13 cellular contexts compared by ENCODE assay signal in the genomic region with DNA sequence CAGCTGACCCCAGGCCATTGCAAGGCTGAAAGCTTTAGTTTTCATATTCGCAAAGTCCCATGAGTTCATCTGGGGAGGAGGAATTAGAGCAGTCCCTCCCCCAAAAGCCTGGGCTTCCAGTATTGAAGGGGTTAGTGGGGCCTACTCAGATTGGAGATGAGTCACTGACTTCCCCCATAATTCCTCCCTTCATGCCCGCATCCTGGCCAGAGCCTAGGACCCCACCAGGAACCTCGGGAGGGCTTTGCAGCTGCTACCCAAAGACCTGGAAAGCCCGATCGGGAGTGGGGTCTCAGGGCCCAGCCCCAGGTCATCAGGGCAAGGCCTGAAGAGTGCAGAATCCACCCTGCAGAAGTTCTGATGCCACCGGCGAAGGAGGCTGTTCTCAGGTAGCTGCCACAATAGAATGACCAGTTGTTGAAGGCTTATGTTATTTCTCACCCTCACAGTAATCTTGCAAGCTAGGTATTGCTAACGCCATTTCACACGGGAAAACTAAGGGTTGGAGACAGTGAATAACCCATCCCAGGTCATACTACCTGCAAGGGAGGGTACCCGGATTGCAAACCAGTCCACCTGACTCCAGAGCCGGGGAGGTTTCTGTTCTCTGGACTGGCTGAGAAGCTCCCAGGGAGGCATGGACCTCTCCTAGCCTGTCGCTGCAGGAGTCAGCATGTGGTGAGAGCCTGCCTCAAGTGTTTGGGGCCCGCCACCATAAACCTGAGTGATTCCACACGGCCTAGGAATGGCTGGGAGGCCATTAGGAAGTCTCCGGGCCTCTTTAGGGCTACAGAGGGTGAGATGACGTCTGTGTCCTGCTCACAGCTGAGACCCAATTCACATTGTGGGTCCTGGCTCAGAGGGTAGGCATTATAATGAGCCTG. TPM values are rescaled to one million over a fixed set of nuclear protein-coding genes. Genes with fewer than 3 reads are reported as not detected.
DNase-seq lines count a peak whose midpoint lies in the region; ATAC-seq and TF ChIP-seq lines count a peak whose summit lies in the region.
"Had no signal": no experiment of that assay in that cellular context is flagged by ENCODE, and none has a peak within 500 bp of the region (broad histone marks: within the 10 kb centered on the region; RNA-seq: fewer than 3 reads in every experiment).

No MANE protein-coding gene starts in this region.

- peaks cover 2% of the 10 kb centered on the region for H3K27me3 Mint-ChIP-seq in activated CD4-positive, alpha-beta T cell treated with anti-CD3 and anti-CD28 coated beads for 36 hours
- H3K27me3 Mint-ChIP-seq in T-cell, result no peaks in the 10 kb centered on the region
- peaks cover 0 to 3% of the 10 kb centered on the region in 2 donors for H3K27me3 Mint-ChIP-seq in stimulated activated naive B cell treated with anti-CD40 and anti-IgM and Interleukin-4, amounts not matched to agents 10 μg/mL and 1 μg/mL and 100 μg/mL, for 72 hours

- TF ChIP-seq CTCF in right atrium auricular region (IDR thresholded peaks at IDR 0.05), result no peak

- H3K4me3 Mint-ChIP-seq in activated CD4-positive, alpha-beta T cell treated with anti-CD3 and anti-CD28 coated beads for 36 hours, result peak overlapping the region; percentile 30
- H3K4me3 Mint-ChIP-seq in T-cell, result peak overlapping the region in 1 of 3 donors; percentile 84
- H3K4me3 Mint-ChIP-seq in stimulated activated naive B cell treated with anti-CD40 and anti-IgM and Interleukin-4, amounts not matched to agents 10 μg/mL and 1 μg/mL and 100 μg/mL, for 72 hours, result peak overlapping the region; percentile 10 to 84

- intact Hi-C loops in activated CD4-positive, alpha-beta T cell treated with anti-CD3 and anti-CD28 coated beads for 36 hours (cut with DNase I, micrococcal nuclease), result loop anchor here in 1 of 2 experiments (5.0 to 10.0 kb wide), 2 partner anchors 107 to 1934 kb away; a partner anchor contains a TSS

- H3K27ac Mint-ChIP-seq in activated CD4-positive, alpha-beta T cell treated with anti-CD3 and anti-CD28 coated beads for 36 hours, result peak overlapping the region; percentile 98
- peak overlapping the region; percentile 57 to 90 for H3K27ac Mint-ChIP-seq in T-cell
- peak overlapping the region; percentile 97 for H3K27ac Mint-ChIP-seq in stimulated activated naive B cell treated with anti-CD40 and anti-IgM and Interleukin-4, amounts not matched to agents 10 μg/mL and 1 μg/mL and 100 μg/mL, for 72 hours

- no peaks in the 10 kb centered on the region for H3K27me3 ChIP-seq in right atrium auricular region

- no peak overlapping the region for H3K4me3 ChIP-seq in right atrium auricular region

- peak; percentile 47 for DNase-seq in activated CD4-positive, alpha-beta T cell treated with anti-CD3 and anti-CD28 coated beads for 36 hours
- DNase-seq in activated CD4-positive, alpha-beta T cell treated with anti-CD3 and anti-CD28 coated beads, Interleukin-2, amount 50 U/mL, for 48 hours, result no peak
- DNase-seq in T-cell (no peak), right atrium auricular region (ENCODE audit: low spot score) (no peak)
- no peak for DNase-seq in stimulated activated naive B cell treated with anti-CD40 and anti-IgM and Interleukin-4, amounts not matched to agents 10 μg/mL and 1 μg/mL and 100 μg/mL, for 72 hours
- DNase-seq: cerebellar nuclear complex, GF-D8, GM23248, NCI-H510A had no signal

- H3K9me3 ChIP-seq in right atrium auricular region, result no peaks in the 10 kb centered on the region

- CTCF ChIA-PET in activated CD4-positive, alpha-beta T cell treated with anti-CD3 and anti-CD28 coated beads for 36 hours (lab: Charles Lee), result interaction anchor here (0.7 to 2.3 kb wide), 5 partner anchors 9 to 272 kb away, joined by 3 to 8 read pairs (median 3); no protein-coding TSS in a partner anchor
- CTCF ChIA-PET in T-cell (lab: Charles Lee), result interaction anchor here (1.1 to 1.2 kb wide), 2 partner anchors 23 to 24 kb away, joined by 3 to 4 read pairs; no protein-coding TSS in a partner anchor

- no peaks in the 10 kb centered on the region for H3K36me3 Mint-ChIP-seq in activated CD4-positive, alpha-beta T cell treated with anti-CD3 and anti-CD28 coated beads for 36 hours (ENCODE audit: low read depth)
- no peaks in the 10 kb centered on the region for H3K36me3 Mint-ChIP-seq in T-cell
- no peaks in the 10 kb centered on the region for H3K36me3 Mint-ChIP-seq in stimulated activated naive B cell treated with anti-CD40 and anti-IgM and Interleukin-4, amounts not matched to agents 10 μg/mL and 1 μg/mL and 100 μg/mL, for 72 hours

- H3K27ac ChIP-seq in right atrium auricular region, result peak overlapping the region; percentile 91 to 94

- H3K4me1 ChIP-seq in right atrium auricular region, result peaks cover 0 to 89% of the 10 kb centered on the region in 2 donors

- ATAC-seq in activated CD4-positive, alpha-beta T cell treated with anti-CD3 and anti-CD28 coated beads for 36 hours, result no peak
- ATAC-seq in T-cell (replicated peaks in 1 of 4), result no peak
- no peak for ATAC-seq in stimulated activated naive B cell treated with anti-CD40 and anti-IgM and Interleukin-4, amounts not matched to agents 10 μg/mL and 1 μg/mL and 100 μg/mL, for 72 hours (replicated peaks)
- no peak for ATAC-seq in HG03159 (IDR thresholded peaks at IDR 0.05; ENCODE audit: unreplicated experiment)
- no peak for ATAC-seq in HG03025 (IDR thresholded peaks at IDR 0.05; ENCODE audit: low FRiP score, unreplicated experiment)
- no peak for ATAC-seq in HG03520 (IDR thresholded peaks at IDR 0.05; ENCODE audit: unreplicated experiment)

- no peaks in the 10 kb centered on the region for H3K36me3 ChIP-seq in right atrium auricular region

- peaks cover 84% of the 10 kb centered on the region for H3K4me1 Mint-ChIP-seq in activated CD4-positive, alpha-beta T cell treated with anti-CD3 and anti-CD28 coated beads for 36 hours
- peaks cover 58 to 72% (median 65%) of the 10 kb centered on the region in 3 donors for H3K4me1 Mint-ChIP-seq in T-cell
- H3K4me1 Mint-ChIP-seq in stimulated activated naive B cell treated with anti-CD40 and anti-IgM and Interleukin-4, amounts not matched to agents 10 μg/mL and 1 μg/mL and 100 μg/mL, for 72 hours, result peaks cover 78 to 95% of the 10 kb centered on the region in 2 donors

- H3K9me3 Mint-ChIP-seq in activated CD4-positive, alpha-beta T cell treated with anti-CD3 and anti-CD28 coated beads for 36 hours (ENCODE audit: low read depth), result no peaks in the 10 kb centered on the region
- H3K9me3 Mint-ChIP-seq in T-cell, result no peaks in the 10 kb centered on the region
- no peaks in the 10 kb centered on the region for H3K9me3 Mint-ChIP-seq in stimulated activated naive B cell treated with anti-CD40 and anti-IgM and Interleukin-4, amounts not matched to agents 10 μg/mL and 1 μg/mL and 100 μg/mL, for 72 hours

- POLR2A ChIA-PET in activated CD4-positive, alpha-beta T cell treated with anti-CD3 and anti-CD28 coated beads for 36 hours (lab: Charles Lee), result interaction anchor here (0.6 to 6.2 kb wide), 3 partner anchors 9 to 429 kb away, joined by 3 to 144 read pairs (median 3); a partner anchor contains a TSS
- POLR2A ChIA-PET in T-cell (lab: Charles Lee), result interaction anchor here in 1 of 2 donors (1.5 kb wide), 1 partner anchor 17 kb away, joined by 5 read pairs; no protein-coding TSS in a partner anchor

RNA-seq across cellular contexts. Expression of a gene that starts 5.8 kb away (rescaled TPM):
- total RNA-seq in activated CD4-positive, alpha-beta T cell treated with anti-CD3 and anti-CD28 coated beads for 36 hours, result 100 to 1,000 TPM; 179 to 191 TPM
- 100 to 1,000 TPM; 105 to 140 (median 116) TPM for total RNA-seq in T-cell
- 10 to 100 TPM; 17.1 to 52.6 TPM for total RNA-seq in right atrium auricular region

RNA-seq across cellular contexts. Expression of a gene that starts 25.6 kb away (rescaled TPM):
- total RNA-seq in activated CD4-positive, alpha-beta T cell treated with anti-CD3 and anti-CD28 coated beads for 36 hours, result under 1 TPM; 0.33 to 0.41 TPM
- total RNA-seq in T-cell (under 1 TPM in 1 of 5 donors, not detected in 4; 0.23 TPM), right atrium auricular region (not detected)
- total RNA-seq: A673, GM23248 had no signal
